Comparison of ENCODE assay signal across 12 cellular contexts in genomic region chr7:48083114-48083830, GRCh38. TPM values are rescaled to one million over a fixed set of nuclear protein-coding genes. Genes with fewer than 3 reads are reported as not detected.
DNase-seq lines count a peak whose midpoint lies in the region; FAIRE-seq and TF ChIP-seq lines count a peak whose summit lies in the region.
"Had no signal": no experiment of that assay in that cellular context is flagged by ENCODE, and none has a peak within 500 bp of the region (broad histone marks: within the 10 kb centered on the region; RNA-seq: fewer than 3 reads in every experiment).

No MANE protein-coding gene starts in this region.

- intact Hi-C loops in activated CD4-positive, alpha-beta T cell treated with anti-CD3 and anti-CD28 coated beads, Interleukin-2, amount 10 ng/mL, durations not matched to agents 24 days and 14 days (cut with micrococcal nuclease) = no loop called here
- intact Hi-C loops in esophagus squamous epithelium (cut with DNase I) = no loop called here
- intact Hi-C loops in lower leg skin (cut with DNase I; ENCODE audit: low total_unique reads) = no loop called here

- peak overlapping the region; percentile 14 for H3K27ac Mint-ChIP-seq in activated CD4-positive, alpha-beta T cell treated with anti-CD3 and anti-CD28 coated beads, Interleukin-2, amount 10 ng/mL, durations not matched to agents 24 days and 14 days
- peak overlapping the region; percentile 76 for H3K27ac Mint-ChIP-seq in T-helper 2 cell treated with Interferon-gamma antibody and Interleukin-4, amounts not matched to agents 5 μg/mL and 100 μg/mL, for 36 hours

- H3K4me1 ChIP-seq in esophagus squamous epithelium (peaks cover 22 to 85% (median 56%) of the 10 kb centered on the region in 3 donors), small intestine (ENCODE audit: control insufficient read depth in 2 of 2, insufficient read depth in 1 of 2, low read depth in 1 of 2, low read length in 1 of 2) (peaks cover 8 to 9% of the 10 kb centered on the region in 2 donors)

- H3K27me3 Mint-ChIP-seq in activated CD4-positive, alpha-beta T cell treated with anti-CD3 and anti-CD28 coated beads, Interleukin-2, amount 10 ng/mL, durations not matched to agents 24 days and 14 days = no peaks in the 10 kb centered on the region
- no peaks in the 10 kb centered on the region for H3K27me3 Mint-ChIP-seq in T-helper 2 cell treated with Interferon-gamma antibody and Interleukin-4, amounts not matched to agents 5 μg/mL and 100 μg/mL, for 36 hours (ENCODE audit: low read depth)

- H3K27ac ChIP-seq in esophagus squamous epithelium (peak overlapping the region; percentile 16 to 97 (median 54)), small intestine (ENCODE audit: low read depth in 1 of 2, low read length in 1 of 2) (peak overlapping the region in 1 of 2 donors; percentile 77)

- H3K4me3 ChIP-seq in esophagus squamous epithelium (no peak overlapping the region), small intestine (ENCODE audit: low read depth in 1 of 2, low read length in 2 of 2) (no peak overlapping the region), lower leg skin (ENCODE audit: low read depth, poor library complexity, severe bottlenecking) (no peak overlapping the region)

- H3K9me3 ChIP-seq in esophagus squamous epithelium (no peaks in the 10 kb centered on the region), small intestine (ENCODE audit: control insufficient read depth, low read depth) (no peaks in the 10 kb centered on the region)

- H3K36me3 Mint-ChIP-seq in activated CD4-positive, alpha-beta T cell treated with anti-CD3 and anti-CD28 coated beads, Interleukin-2, amount 10 ng/mL, durations not matched to agents 24 days and 14 days (ENCODE audit: low read depth) = peaks cover 6% of the 10 kb centered on the region
- peaks cover 3% of the 10 kb centered on the region for H3K36me3 Mint-ChIP-seq in T-helper 2 cell treated with Interferon-gamma antibody and Interleukin-4, amounts not matched to agents 5 μg/mL and 100 μg/mL, for 36 hours (ENCODE audit: low read depth)

- H3K4me1 Mint-ChIP-seq in activated CD4-positive, alpha-beta T cell treated with anti-CD3 and anti-CD28 coated beads, Interleukin-2, amount 10 ng/mL, durations not matched to agents 24 days and 14 days = peaks cover 47% of the 10 kb centered on the region
- peaks cover 56% of the 10 kb centered on the region for H3K4me1 Mint-ChIP-seq in T-helper 2 cell treated with Interferon-gamma antibody and Interleukin-4, amounts not matched to agents 5 μg/mL and 100 μg/mL, for 36 hours (ENCODE audit: low read depth)

- no peak for TF ChIP-seq POLR2A in esophagus squamous epithelium (IDR thresholded peaks at IDR 0.05)
- TF ChIP-seq POLR2A in lower leg skin (IDR thresholded peaks at IDR 0.05) = no peak

- WGBS in esophagus squamous epithelium, 2 donors = 62 to 83% methylated on average over 6 of the region's 6 CpGs
- WGBS in small intestine, 3 donors = 36 to 62% (median 46%) methylated on average over 6 of the region's 6 CpGs
- WGBS in lower leg skin, 2 donors = 67 to 70% methylated on average over 6 of the region's 6 CpGs

- TF ChIP-seq CTCF in esophagus squamous epithelium (IDR thresholded peaks at IDR 0.05) (no peak), lower leg skin (IDR thresholded peaks at IDR 0.05) (no peak)

- H3K9me3 Mint-ChIP-seq in activated CD4-positive, alpha-beta T cell treated with anti-CD3 and anti-CD28 coated beads, Interleukin-2, amount 10 ng/mL, durations not matched to agents 24 days and 14 days = no peaks in the 10 kb centered on the region
- no peaks in the 10 kb centered on the region for H3K9me3 Mint-ChIP-seq in T-helper 2 cell treated with Interferon-gamma antibody and Interleukin-4, amounts not matched to agents 5 μg/mL and 100 μg/mL, for 36 hours

- DNase-seq in activated CD4-positive, alpha-beta T cell treated with anti-CD3 and anti-CD28 coated beads, Interleukin-2, amount 10 ng/mL, durations not matched to agents 24 days and 14 days = peak; percentile 75
- no peak for DNase-seq in activated CD4-positive, alpha-beta T cell treated with anti-CD3 and anti-CD28 coated beads, Interleukin-2, amount 50 U/mL, for 1 hour
- no peak for DNase-seq in T-helper 2 cell treated with Interferon-gamma antibody and Interleukin-4, amounts not matched to agents 5 μg/mL and 100 μg/mL, for 36 hours (ENCODE audit: low spot score)
- DNase-seq in esophagus squamous epithelium (lab: John Stamatoyannopoulos, UW) (no peak), small intestine (peak; percentile 77), DMS53 treated with DMSO at 0.1 percent for 48 hours (lab: John Stamatoyannopoulos, UW; ENCODE audit: unreplicated experiment) (no peak), DMS 273 treated with DMSO at 0.1 percent for 48 hours (lab: John Stamatoyannopoulos, UW) (no peak), lower leg skin (ENCODE audit: low spot score in 2 of 2) (no peak)
- DNase-seq: amniotic stem cell, foreskin melanocyte had no signal

- H3K4me3 Mint-ChIP-seq in activated CD4-positive, alpha-beta T cell treated with anti-CD3 and anti-CD28 coated beads, Interleukin-2, amount 10 ng/mL, durations not matched to agents 24 days and 14 days = peak overlapping the region; percentile 37
- peak overlapping the region; percentile 70 for H3K4me3 Mint-ChIP-seq in T-helper 2 cell treated with Interferon-gamma antibody and Interleukin-4, amounts not matched to agents 5 μg/mL and 100 μg/mL, for 36 hours

- no peak for FAIRE-seq in small intestine (lab: Jason Lieb, UNC)

- H3K27me3 ChIP-seq in esophagus squamous epithelium (no peaks in the 10 kb centered on the region), small intestine (ENCODE audit: control insufficient read depth in 2 of 2, insufficient read depth in 2 of 2, low read length in 2 of 2) (no peaks in the 10 kb centered on the region)

- no peaks in the 10 kb centered on the region for H3K36me3 ChIP-seq in esophagus squamous epithelium
- H3K36me3 ChIP-seq in small intestine (ENCODE audit: control insufficient read depth in 2 of 2, insufficient read depth in 2 of 2, low read length in 2 of 2) = no peaks in the 10 kb centered on the region

RNA-seq across cellular contexts. Expression of gene UPP1, which starts 5.8 kb away (rescaled TPM):
- total RNA-seq in activated CD4-positive, alpha-beta T cell treated with anti-CD3 and anti-CD28 coated beads, Interleukin-2, amount 10 ng/mL, durations not matched to agents 24 days and 14 days = 61.5 and 64.2 TPM in 2 replicates
- total RNA-seq in esophagus squamous epithelium = 100 to 1,000 TPM in 1 of 4 donors, 10 to 100 TPM in 3; 21.5 to 178 (median 49.6) TPM
- polyA plus RNA-seq in small intestine = 100 to 1,000 TPM in 1 of 3 donors, 10 to 100 TPM in 2; 42.4 to 105 (median 75.8) TPM
- 1 to 10 TPM; 3.9 to 9.4 (median 5.9) TPM for total RNA-seq in lower leg skin

RNA-seq across cellular contexts. Expression of gene C7orf57, which starts 47.9 kb away (rescaled TPM):
- 0.14 TPM in 2 replicates for total RNA-seq in activated CD4-positive, alpha-beta T cell treated with anti-CD3 and anti-CD28 coated beads, Interleukin-2, amount 10 ng/mL, durations not matched to agents 24 days and 14 days
- total RNA-seq in esophagus squamous epithelium (1 to 10 TPM in 2 of 4 donors, under 1 TPM in 2; 0.57 to 2.3 (median 1.0) TPM), lower leg skin (under 1 TPM in 1 of 4 donors, not detected in 3; 0.39 TPM)
- polyA plus RNA-seq in small intestine = under 1 TPM in 1 of 3 donors, not detected in 2; 0.03 TPM
- total RNA-seq: A673 had no signal

RNA-seq across cellular contexts. Expression of gene SUN3, which starts 54.4 kb away (rescaled TPM):
- not detected in 2 replicates for total RNA-seq in activated CD4-positive, alpha-beta T cell treated with anti-CD3 and anti-CD28 coated beads, Interleukin-2, amount 10 ng/mL, durations not matched to agents 24 days and 14 days
- not detected for total RNA-seq in esophagus squamous epithelium
- not detected for polyA plus RNA-seq in small intestine
- total RNA-seq in lower leg skin = not detected
- total RNA-seq: A673, temporal lobe had no signal

Comparison
In these comparisons a context has a peak if more than half of its experiments do, and no peak if none do; other contexts are left out.
1. DNase-seq: peak in activated CD4-positive, alpha-beta T cell treated with anti-CD3 and anti-CD28 coated beads, Interleukin-2, amount 10 ng/mL, durations not matched to agents 24 days and 14 days (single experiment) and small intestine (single experiment); none in activated CD4-positive, alpha-beta T cell treated with anti-CD3 and anti-CD28 coated beads, Interleukin-2, amount 50 U/mL, for 1 hour (single experiment), T-helper 2 cell treated with Interferon-gamma antibody and Interleukin-4, amounts not matched to agents 5 μg/mL and 100 μg/mL, for 36 hours (single experiment), esophagus squamous epithelium (single experiment), DMS53 treated with DMSO at 0.1 percent for 48 hours (single experiment), DMS 273 treated with DMSO at 0.1 percent for 48 hours (single experiment) and lower leg skin (0 of 2).